ENCODE assay signal across 15 cellular contexts in the genomic region with DNA sequence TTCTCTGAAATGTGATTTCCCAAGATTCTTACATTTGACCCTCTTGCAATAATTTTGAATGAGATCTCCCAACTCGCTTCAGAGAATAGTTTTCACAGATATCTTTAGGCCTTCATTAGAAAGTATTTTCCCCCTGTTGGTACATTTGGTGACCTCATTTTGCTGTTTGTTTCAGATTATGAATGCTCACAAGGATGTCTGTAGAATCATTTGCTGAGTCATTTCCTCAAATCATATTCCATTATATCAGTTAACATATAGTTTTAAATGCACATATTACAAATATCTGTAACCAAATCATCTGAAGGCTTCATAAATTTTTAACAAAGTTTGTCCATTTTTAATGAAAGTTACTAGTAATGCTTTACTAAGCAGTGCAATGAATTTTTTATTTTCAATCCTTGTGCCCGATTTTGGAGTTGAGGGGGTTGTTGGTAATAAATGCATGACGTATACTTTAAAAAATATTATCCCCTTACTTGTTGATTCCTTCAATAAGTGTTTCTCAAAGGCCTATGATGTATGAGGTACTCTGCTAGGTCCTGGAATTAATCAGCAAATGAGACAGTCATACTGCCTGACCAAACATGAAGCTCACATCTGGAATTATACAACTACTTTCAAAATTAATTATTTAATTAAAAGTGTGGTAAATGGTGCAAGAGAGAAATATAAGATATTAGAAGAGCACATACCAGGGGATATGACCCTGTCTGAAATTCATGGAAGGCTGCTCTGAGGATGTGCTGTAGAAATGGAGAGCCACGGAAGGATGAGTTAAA.
DNase-seq lines count a peak whose midpoint lies in the region; ATAC-seq lines count a peak whose summit lies in the region.
"Had no signal": no experiment of that assay in that cellular context is flagged by ENCODE, and none has a peak within 500 bp of the region (broad histone marks: within the 10 kb centered on the region; RNA-seq: fewer than 3 reads in every experiment).

No MANE protein-coding gene starts in this region.

- H3K4me3 Mint-ChIP-seq in immature natural killer cell (peak overlapping the region in 2 of 5 donors; percentile 63 to 69), T-cell (no peak overlapping the region)
- H3K4me3 Mint-ChIP-seq in naive thymus-derived CD4-positive, alpha-beta T cell = peak overlapping the region in 1 of 10 donors; percentile 60

- no peak overlapping the region for H3K9ac ChIP-seq in adipocyte (ENCODE audit: low read length)

- no peaks in the 10 kb centered on the region for H3K9me3 Mint-ChIP-seq in immature natural killer cell
- peaks cover 0 to 5% (median 4%) of the 10 kb centered on the region in 3 donors for H3K9me3 Mint-ChIP-seq in T-cell
- peaks cover 0 to 11% (median 0%) of the 10 kb centered on the region in 11 donors for H3K9me3 Mint-ChIP-seq in naive thymus-derived CD4-positive, alpha-beta T cell

- H3K36me3 ChIP-seq in KOPT-K1 (ENCODE audit: insufficient read depth, low read length) (no peaks in the 10 kb centered on the region), adipocyte (ENCODE audit: control insufficient read depth, insufficient read depth, low read length, severe bottlenecking) (no peaks in the 10 kb centered on the region)
- no peaks in the 10 kb centered on the region for H3K36me3 ChIP-seq in naive thymus-derived CD4-positive, alpha-beta T cell (ENCODE audit: control insufficient read depth in 2 of 3, insufficient read depth in 3 of 3, low read length in 3 of 3)
- H3K36me3 ChIP-seq: left lung, pancreas, SJSA1, thyroid gland had no signal

- peak; percentile 77 for DNase-seq in ELR (ENCODE audit: low read depth)
- DNase-seq in adipocyte (ENCODE audit: low read depth) = peak; percentile 64
- no peak for DNase-seq in immature natural killer cell
- no peak for DNase-seq in T-cell
- no peak for DNase-seq in naive thymus-derived CD4-positive, alpha-beta T cell
- DNase-seq: activated CD8-positive, alpha-beta memory T cell treated with anti-CD3 and anti-CD28 coated beads for 24 hours; DMS 273 treated with DMSO at 0.1 percent for 48 hours; KG1; left lung; NCI-H524; pancreas; thyroid gland had no signal

- H3K36me3 Mint-ChIP-seq in immature natural killer cell = peaks cover 0 to 4% (median 0%) of the 10 kb centered on the region in 3 donors
- H3K36me3 Mint-ChIP-seq in T-cell = no peaks in the 10 kb centered on the region
- H3K36me3 Mint-ChIP-seq in naive thymus-derived CD4-positive, alpha-beta T cell = peaks cover 0 to 19% (median 0%) of the 10 kb centered on the region in 5 donors

- no peak for ATAC-seq in T-cell (replicated peaks in 1 of 4)
- ATAC-seq in GM21447 (IDR thresholded peaks at IDR 0.05; ENCODE audit: unreplicated experiment) = no peak
- no peak for ATAC-seq in naive thymus-derived CD4-positive, alpha-beta T cell
- ATAC-seq: left lung, pancreas had no signal

- H3K27ac Mint-ChIP-seq in immature natural killer cell (peak overlapping the region; percentile 56 to 98 (median 72)), T-cell (no peak overlapping the region)
- H3K27ac Mint-ChIP-seq in naive thymus-derived CD4-positive, alpha-beta T cell = peak overlapping the region in 1 of 9 donors; percentile 78

- H3K4me1 Mint-ChIP-seq in immature natural killer cell = peaks cover 32 to 39% of the 10 kb centered on the region in 2 donors
- H3K4me1 Mint-ChIP-seq in T-cell = peaks cover 26 to 36% (median 28%) of the 10 kb centered on the region in 3 donors
- H3K4me1 Mint-ChIP-seq in naive thymus-derived CD4-positive, alpha-beta T cell = peaks cover 6 to 48% (median 27%) of the 10 kb centered on the region in 7 donors

- POLR2A ChIA-PET in T-cell (lab: Charles Lee) = no interaction called here
- POLR2A ChIA-PET in naive thymus-derived CD4-positive, alpha-beta T cell (lab: Charles Lee) = interaction anchor here (1.1 kb wide), 1 partner anchor 9 kb away, joined by 4 read pairs; no protein-coding TSS in a partner anchor

- CTCF ChIA-PET in T-cell (lab: Charles Lee) = no interaction called here
- CTCF ChIA-PET in naive thymus-derived CD4-positive, alpha-beta T cell (lab: Charles Lee) = no interaction called here

- no peaks in the 10 kb centered on the region for H3K27me3 ChIP-seq in adipocyte (replicated peaks; ENCODE audit: control insufficient read depth, insufficient read depth, low read length)
- H3K27me3 ChIP-seq in naive thymus-derived CD4-positive, alpha-beta T cell (ENCODE audit: control insufficient read depth in 2 of 2, insufficient read depth in 2 of 2, low read length in 2 of 2) = no peaks in the 10 kb centered on the region
- H3K27me3 ChIP-seq: left lung, pancreas, SJSA1, thyroid gland had no signal

- H3K4me1 ChIP-seq in adipocyte (ENCODE audit: control insufficient read depth, insufficient read depth, low read length) = peaks cover 37% of the 10 kb centered on the region
- H3K4me1 ChIP-seq in naive thymus-derived CD4-positive, alpha-beta T cell (ENCODE audit: control insufficient read depth in 2 of 2, insufficient read depth in 2 of 2, low read length in 2 of 2) = peaks cover 0 to 27% of the 10 kb centered on the region in 2 donors
- H3K4me1 ChIP-seq: left lung, pancreas had no signal

- H3K27me3 Mint-ChIP-seq in immature natural killer cell (ENCODE audit: low read depth in 3 of 3) (no peaks in the 10 kb centered on the region), T-cell (no peaks in the 10 kb centered on the region)
- no peaks in the 10 kb centered on the region for H3K27me3 Mint-ChIP-seq in naive thymus-derived CD4-positive, alpha-beta T cell

- H3K4me3 ChIP-seq in adipocyte (ENCODE audit: low read length) = no peak overlapping the region
- H3K4me3 ChIP-seq in naive thymus-derived CD4-positive, alpha-beta T cell (ENCODE audit: low read length) = no peak overlapping the region
- H3K4me3 ChIP-seq: left lung, pancreas, SJSA1, thyroid gland had no signal

- H3K9me3 ChIP-seq in KOPT-K1 (ENCODE audit: insufficient read depth, low read length, poor library complexity, severe bottlenecking) (peaks cover 8% of the 10 kb centered on the region), adipocyte (ENCODE audit: control insufficient read depth, low read length) (no peaks in the 10 kb centered on the region)
- H3K9me3 ChIP-seq in naive thymus-derived CD4-positive, alpha-beta T cell (ENCODE audit: control insufficient read depth in 2 of 3, low read length in 3 of 3) = no peaks in the 10 kb centered on the region
- H3K9me3 ChIP-seq: left lung, pancreas, SJSA1, thyroid gland had no signal

- intact Hi-C loops in naive thymus-derived CD4-positive, alpha-beta T cell (cut with micrococcal nuclease) = loop anchor here in 1 of 2 donors (2.0 to 10.0 kb wide), 3 partner anchors 13 to 119 kb away; no protein-coding TSS in a partner anchor

- H3K27ac ChIP-seq in KOPT-K1 (ENCODE audit: low read depth, low read length, poor library complexity, severe bottlenecking) = peak overlapping the region; percentile 51
- H3K27ac ChIP-seq in naive thymus-derived CD4-positive, alpha-beta T cell (ENCODE audit: low read depth, low read length) = no peak overlapping the region
- H3K27ac ChIP-seq: left lung, pancreas, SJSA1, thyroid gland had no signal

Comparison
In these comparisons a context has a peak if more than half of its experiments do, and no peak if none do; other contexts are left out.
1. DNase-seq: peak in ELR (single experiment) and adipocyte (single experiment); none in immature natural killer cell (0 of 3), T-cell (0 of 34) and naive thymus-derived CD4-positive, alpha-beta T cell (0 of 9).
2. H3K27ac Mint-ChIP-seq: peak in immature natural killer cell (6 of 6); none in T-cell (0 of 2).